8 cellular contexts compared by ENCODE assay signal in genomic region chr16:89700649-89701424, GRCh38. TPM values are rescaled to one million over a fixed set of nuclear protein-coding genes. Genes with fewer than 3 reads are reported as not detected.
DNase-seq lines count a peak whose midpoint lies in the region; TF ChIP-seq lines count a peak whose summit lies in the region.

No MANE protein-coding gene starts in this region.

- WGBS in urinary bladder: 1% methylated on average over 78 of the region's 78 CpGs

- DNase-seq in NCI-H1092 (lab: John Stamatoyannopoulos, UW) (peak; percentile 32), epidermal melanocyte (ENCODE audit: insufficient read length, low spot score) (peak; percentile 17), A172 (ENCODE audit: low spot score) (no peak)
- peak; percentile 76 for DNase-seq in activated CD8-positive, alpha-beta memory T cell treated with anti-CD3 and anti-CD28 coated beads for 24 hours

- H3K4me1 ChIP-seq in ACC112 (ENCODE audit: control insufficient read depth, insufficient read depth, low read length, unreplicated experiment) (peaks cover 12% of the 10 kb centered on the region), muscle layer of duodenum (ENCODE audit: control insufficient read depth in 1 of 2, insufficient read depth in 2 of 2, low read length in 2 of 2) (peaks cover 0 to 15% of the 10 kb centered on the region in 2 donors), urinary bladder (ENCODE audit: insufficient read depth) (peaks cover 4% of the 10 kb centered on the region)

- H3K27me3 ChIP-seq in ACC112 (ENCODE audit: insufficient read depth, low read length) (no peaks in the 10 kb centered on the region), muscle layer of duodenum (ENCODE audit: low read depth, low read length) (no peaks in the 10 kb centered on the region)

- H3K4me3 ChIP-seq in ACC112 (ENCODE audit: low read depth, low read length) (peak overlapping the region; percentile 79), GM12875 (ENCODE audit: low read depth, low read length) (peak overlapping the region; percentile 53), muscle layer of duodenum (ENCODE audit: low read depth in 1 of 2, low read length in 2 of 2) (peak overlapping the region; percentile 60 to 65), urinary bladder (ENCODE audit: low read depth, low read length) (peak overlapping the region; percentile 66)

- H3K9me3 ChIP-seq in muscle layer of duodenum (ENCODE audit: control insufficient read depth in 1 of 2, low read length in 2 of 2): no peaks in the 10 kb centered on the region

- TF ChIP-seq CTCF in GM12875 (IDR thresholded peaks at IDR 0.05; ENCODE audit: borderline replicate concordance, insufficient read depth, low read depth, low read length): peak; percentile 46; the same call in 1 of the 2 replicates

- H2AFZ ChIP-seq in ACC112 (ENCODE audit: low read length, unreplicated experiment): no peak overlapping the region

- H3K27ac ChIP-seq in ACC112 (ENCODE audit: low read depth, low read length) (peak overlapping the region; percentile 53), muscle layer of duodenum (ENCODE audit: low read length) (peak overlapping the region; percentile 77), urinary bladder (ENCODE audit: low read depth) (peak overlapping the region; percentile 85)

- no peaks in the 10 kb centered on the region for H3K79me2 ChIP-seq in ACC112 (ENCODE audit: control insufficient read depth, insufficient read depth, low read length, unreplicated experiment)

- H3K36me3 ChIP-seq in ACC112 (ENCODE audit: insufficient read depth, low read length) (0 out of 2 replicates have a peak, but pooled peaks cover 2% of the 10 kb centered on the region), muscle layer of duodenum (ENCODE audit: control insufficient read depth in 1 of 2, insufficient read depth in 2 of 2, low read length in 2 of 2) (peaks cover 0 to 10% of the 10 kb centered on the region in 2 donors), urinary bladder (ENCODE audit: insufficient read depth) (no peaks in the 10 kb centered on the region)

RNA-seq across cellular contexts. Expression of gene SPATA2L, which starts 0.7 kb away (rescaled TPM):
- total RNA-seq in urinary bladder: 5.2 TPM
- 10.8 TPM for polyA plus RNA-seq in urinary bladder
- 21.1 and 24.3 TPM in 2 replicates for total RNA-seq in A172 (2014; rRNA removed; shearing (Covaris generic))

RNA-seq across cellular contexts. Expression of gene CDK10, which starts 14.3 kb away (rescaled TPM):
- 31.9 TPM for total RNA-seq in urinary bladder
- polyA plus RNA-seq in urinary bladder: 58.5 TPM
- total RNA-seq in A172 (2014; rRNA removed; shearing (Covaris generic)): 31.1 and 46.6 TPM in 2 replicates

RNA-seq across cellular contexts. Expression of gene VPS9D1, which starts 19.9 kb away (rescaled TPM):
- 5.7 TPM for total RNA-seq in urinary bladder
- 11.0 TPM for polyA plus RNA-seq in urinary bladder
- total RNA-seq in A172 (2014; rRNA removed; shearing (Covaris generic)): 12.0 and 14.2 TPM in 2 replicates

RNA-seq across cellular contexts. Expression of gene ZNF276, which starts 20.5 kb away (rescaled TPM):
- 17.9 TPM for total RNA-seq in urinary bladder
- 19.6 TPM for polyA plus RNA-seq in urinary bladder
- 14.6 and 18.9 TPM in 2 replicates for total RNA-seq in A172 (2014; rRNA removed; shearing (Covaris generic))

RNA-seq across cellular contexts. Expression of gene SPATA33, which starts 43.2 kb away (rescaled TPM):
- 3.3 TPM for total RNA-seq in urinary bladder
- 5.2 TPM for polyA plus RNA-seq in urinary bladder
- 8.5 and 12.4 TPM in 2 replicates for total RNA-seq in A172 (2014; rRNA removed; shearing (Covaris generic))
